1 cellular context compared by ENCODE assay signal in genomic region chr7:116930156-116930913, GRCh38.
TF ChIP-seq lines count a peak whose summit lies in the region.

No MANE protein-coding gene starts in this region.

TF ChIP-seq in HepG2, 621 proteins besides CTCF, POLR2A, EP300 and RAD21 (continued from another document and continues in another):
- no peak for TF ChIP-seq CBX1 (IDR thresholded peaks at IDR 0.05; ENCODE audit: low read depth)
- TF ChIP-seq NFYC (CRISPR knock-in tag; IDR thresholded peaks at IDR 0.05), result no peak
- TF ChIP-seq ZNF501 (CRISPR knock-in tag; IDR thresholded peaks at IDR 0.05), result 0 out of 2 replicates have a peak, but pooled peaks have one; percentile 32
- TF ChIP-seq ZNF773 (CRISPR knock-in tag; IDR thresholded peaks at IDR 0.05; ENCODE audit: borderline replicate concordance), result no peak
- no peak for TF ChIP-seq ZNF670 (CRISPR knock-in tag; IDR thresholded peaks at IDR 0.05; ENCODE audit: borderline replicate concordance)
- no peak for TF ChIP-seq ZNF430 (CRISPR knock-in tag; IDR thresholded peaks at IDR 0.05)
- no peak for TF ChIP-seq ZNF761 (CRISPR knock-in tag; conservative IDR thresholded peaks at IDR 0.05)
- TF ChIP-seq ZHX1 (CRISPR knock-in tag; IDR thresholded peaks at IDR 0.05; ENCODE audit: low read depth), result no peak
- no peak for TF ChIP-seq TAF15 (IDR thresholded peaks at IDR 0.05; ENCODE audit: low read depth, low read length, poor library complexity, severe bottlenecking)
- 0 out of 2 replicates have a peak, but pooled peaks have one; percentile 21 for TF ChIP-seq ZNF12 (CRISPR knock-in tag; IDR thresholded peaks at IDR 0.05)
- TF ChIP-seq ZMYM3 (CRISPR knock-in tag; IDR thresholded peaks at IDR 0.05), result peak; percentile 59
- TF ChIP-seq NR0B2 (CRISPR knock-in tag; IDR thresholded peaks at IDR 0.05), result no peak
- no peak for TF ChIP-seq ZNF775 (CRISPR knock-in tag; IDR thresholded peaks at IDR 0.05; ENCODE audit: borderline replicate concordance)
- TF ChIP-seq, protein P1, sequence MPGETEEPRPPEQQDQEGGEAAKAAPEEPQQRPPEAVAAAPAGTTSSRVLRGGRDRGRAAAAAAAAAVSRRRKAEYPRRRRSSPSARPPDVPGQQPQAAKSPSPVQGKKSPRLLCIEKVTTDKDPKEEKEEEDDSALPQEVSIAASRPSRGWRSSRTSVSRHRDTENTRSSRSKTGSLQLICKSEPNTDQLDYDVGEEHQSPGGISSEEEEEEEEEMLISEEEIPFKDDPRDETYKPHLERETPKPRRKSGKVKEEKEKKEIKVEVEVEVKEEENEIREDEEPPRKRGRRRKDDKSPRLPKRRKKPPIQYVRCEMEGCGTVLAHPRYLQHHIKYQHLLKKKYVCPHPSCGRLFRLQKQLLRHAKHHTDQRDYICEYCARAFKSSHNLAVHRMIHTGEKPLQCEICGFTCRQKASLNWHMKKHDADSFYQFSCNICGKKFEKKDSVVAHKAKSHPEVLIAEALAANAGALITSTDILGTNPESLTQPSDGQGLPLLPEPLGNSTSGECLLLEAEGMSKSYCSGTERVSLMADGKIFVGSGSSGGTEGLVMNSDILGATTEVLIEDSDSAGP (CRISPR knock-in tag; IDR thresholded peaks at IDR 0.05; ENCODE audit: borderline replicate concordance), result 0 out of 2 replicates have a peak, but pooled peaks have one; percentile 18
- no peak for TF ChIP-seq SMAD1 (CRISPR knock-in tag; IDR thresholded peaks at IDR 0.05; ENCODE audit: borderline replicate concordance, low read depth)
- TF ChIP-seq ZSCAN12 (CRISPR knock-in tag; IDR thresholded peaks at IDR 0.05), result no peak
- TF ChIP-seq ZNF530 (CRISPR knock-in tag; IDR thresholded peaks at IDR 0.05; ENCODE audit: low read depth), result no peak
- no peak for TF ChIP-seq MTA1 (CRISPR knock-in tag; IDR thresholded peaks at IDR 0.05; ENCODE audit: borderline replicate concordance)
- TF ChIP-seq U2AF1 (optimal IDR thresholded peaks at IDR 0.05; ENCODE audit: low read depth, low read length), result no peak
- no peak for TF ChIP-seq ZNF235 (CRISPR knock-in tag; IDR thresholded peaks at IDR 0.05; ENCODE audit: borderline replicate concordance)
- TF ChIP-seq MXD4 (CRISPR knock-in tag; IDR thresholded peaks at IDR 0.05), result peak; percentile 65; the same call in 1 of the 2 replicates
- TF ChIP-seq FOXK1 (CRISPR knock-in tag; IDR thresholded peaks at IDR 0.05; ENCODE audit: borderline replicate concordance, low read depth), result 0 out of 2 replicates have a peak, but pooled peaks have one; percentile 35
- no peak for TF ChIP-seq ZNF367 (CRISPR knock-in tag; IDR thresholded peaks at IDR 0.05; ENCODE audit: borderline replicate concordance)
- 0 out of 2 replicates have a peak, but pooled peaks have one; percentile 46 for TF ChIP-seq MIXL1 (CRISPR knock-in tag; IDR thresholded peaks at IDR 0.05)
- TF ChIP-seq, protein P2, sequence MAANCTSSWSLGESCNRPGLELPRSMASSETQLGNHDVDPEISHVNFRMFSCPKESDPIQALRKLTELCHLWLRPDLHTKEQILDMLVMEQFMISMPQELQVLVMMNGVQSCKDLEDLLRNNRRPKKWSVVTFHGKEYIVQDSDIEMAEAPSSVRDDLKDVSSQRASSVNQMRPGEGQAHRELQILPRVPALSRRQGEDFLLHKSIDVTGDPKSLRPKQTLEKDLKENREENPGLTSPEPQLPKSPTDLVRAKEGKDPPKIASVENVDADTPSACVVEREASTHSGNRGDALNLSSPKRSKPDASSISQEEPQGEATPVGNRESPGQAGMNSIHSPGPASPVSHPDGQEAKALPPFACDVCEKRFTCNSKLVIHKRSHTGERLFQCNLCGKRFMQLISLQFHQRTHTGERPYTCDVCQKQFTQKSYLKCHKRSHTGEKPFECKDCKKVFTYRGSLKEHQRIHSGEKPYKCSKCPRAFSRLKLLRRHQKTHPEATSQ (CRISPR knock-in tag; IDR thresholded peaks at IDR 0.05; ENCODE audit: borderline replicate concordance), result no peak
- TF ChIP-seq KAT8 (CRISPR knock-in tag; IDR thresholded peaks at IDR 0.05), result 0 out of 2 replicates have a peak, but pooled peaks have one; percentile 20
- no peak for TF ChIP-seq ZNF431 (CRISPR knock-in tag; IDR thresholded peaks at IDR 0.05; ENCODE audit: borderline replicate concordance, low read depth)
- peak; percentile 60; the same call in 1 of the 2 replicates for TF ChIP-seq ATF2 (CRISPR knock-in tag; IDR thresholded peaks at IDR 0.05)
- no peak for TF ChIP-seq SRF (IDR thresholded peaks at IDR 0.05; ENCODE audit: low read depth, low read length)
- no peak for TF ChIP-seq KLF15 (CRISPR knock-in tag; IDR thresholded peaks at IDR 0.05; ENCODE audit: borderline replicate concordance)
- TF ChIP-seq AHDC1 (CRISPR knock-in tag; IDR thresholded peaks at IDR 0.05; ENCODE audit: borderline replicate concordance), result no peak
- no peak for TF ChIP-seq ZMAT3 (CRISPR knock-in tag; conservative IDR thresholded peaks at IDR 0.05)
- no peak for TF ChIP-seq NR2F1 (CRISPR knock-in tag; IDR thresholded peaks at IDR 0.05)
- TF ChIP-seq ZFP62 (CRISPR knock-in tag; IDR thresholded peaks at IDR 0.05), result no peak
- no peak for TF ChIP-seq SSRP1 (CRISPR knock-in tag; IDR thresholded peaks at IDR 0.05)
- TF ChIP-seq PLSCR1 (CRISPR knock-in tag; IDR thresholded peaks at IDR 0.05; ENCODE audit: borderline replicate concordance), result no peak
- TF ChIP-seq, protein P3, sequence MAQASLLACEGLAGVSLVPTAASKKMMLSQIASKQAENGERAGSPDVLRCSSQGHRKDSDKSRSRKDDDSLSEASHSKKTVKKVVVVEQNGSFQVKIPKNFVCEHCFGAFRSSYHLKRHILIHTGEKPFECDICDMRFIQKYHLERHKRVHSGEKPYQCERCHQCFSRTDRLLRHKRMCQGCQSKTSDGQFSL (CRISPR knock-in tag; IDR thresholded peaks at IDR 0.05), result no peak
- TF ChIP-seq ZNF496 (CRISPR knock-in tag; IDR thresholded peaks at IDR 0.05; ENCODE audit: insufficient replicate concordance), result no peak
- TF ChIP-seq HMGA1 (CRISPR knock-in tag; conservative IDR thresholded peaks at IDR 0.05), result no peak
- no peak for TF ChIP-seq MAX (IDR thresholded peaks at IDR 0.05)
- no peak for TF ChIP-seq E2F2 (CRISPR knock-in tag; IDR thresholded peaks at IDR 0.05; ENCODE audit: borderline replicate concordance)
- TF ChIP-seq PRPF4 (IDR thresholded peaks at IDR 0.05; ENCODE audit: low read depth, low read length, poor library complexity, severe bottlenecking), result no peak
- TF ChIP-seq, protein P4, sequence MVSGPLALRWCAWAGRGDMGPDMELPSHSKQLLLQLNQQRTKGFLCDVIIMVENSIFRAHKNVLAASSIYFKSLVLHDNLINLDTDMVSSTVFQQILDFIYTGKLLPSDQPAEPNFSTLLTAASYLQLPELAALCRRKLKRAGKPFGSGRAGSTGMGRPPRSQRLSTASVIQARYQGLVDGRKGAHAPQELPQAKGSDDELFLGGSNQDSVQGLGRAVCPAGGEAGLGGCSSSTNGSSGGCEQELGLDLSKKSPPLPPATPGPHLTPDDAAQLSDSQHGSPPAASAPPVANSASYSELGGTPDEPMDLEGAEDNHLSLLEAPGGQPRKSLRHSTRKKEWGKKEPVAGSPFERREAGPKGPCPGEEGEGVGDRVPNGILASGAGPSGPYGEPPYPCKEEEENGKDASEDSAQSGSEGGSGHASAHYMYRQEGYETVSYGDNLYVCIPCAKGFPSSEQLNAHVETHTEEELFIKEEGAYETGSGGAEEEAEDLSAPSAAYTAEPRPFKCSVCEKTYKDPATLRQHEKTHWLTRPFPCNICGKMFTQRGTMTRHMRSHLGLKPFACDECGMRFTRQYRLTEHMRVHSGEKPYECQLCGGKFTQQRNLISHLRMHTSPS (CRISPR knock-in tag; IDR thresholded peaks at IDR 0.05; ENCODE audit: low read depth), result no peak
- no peak for TF ChIP-seq RORA (CRISPR knock-in tag; IDR thresholded peaks at IDR 0.05)
- no peak for TF ChIP-seq SCMH1 (CRISPR knock-in tag; IDR thresholded peaks at IDR 0.05; ENCODE audit: borderline replicate concordance)
- TF ChIP-seq TCF7L2 (IDR thresholded peaks at IDR 0.05; ENCODE audit: low read depth, low read length), result no peak
